ENCODE assay signal across 12 cellular contexts in genomic region chr19:1312732-1313694, GRCh38. TPM values are rescaled to one million over a fixed set of nuclear protein-coding genes. Genes with fewer than 3 reads are reported as not detected.
DNase-seq lines count a peak whose midpoint lies in the region; ATAC-seq and TF ChIP-seq lines count a peak whose summit lies in the region.
"Had no signal": no experiment of that assay in that cellular context is flagged by ENCODE, and none has a peak within 500 bp of the region (broad histone marks: within the 10 kb centered on the region; RNA-seq: fewer than 3 reads in every experiment).

No MANE protein-coding gene starts in this region.

- DNase-seq in DMS53 (lab: John Stamatoyannopoulos, UW) (peak; percentile 81), LHCN-M2 (ENCODE audit: low read depth) (peak; percentile 51), cardiac fibroblast (ENCODE audit: low read depth in 2 of 2) (peak; percentile 19 to 65), mucosa of descending colon (peak in 2 of 3 donors; percentile 32 to 50), NCI-H1694 treated with DMSO at 0.1 percent for 48 hours (lab: John Stamatoyannopoulos, UW) (no peak), prostate gland (ENCODE audit: low spot score) (no peak), NCI-H1417 (lab: John Stamatoyannopoulos, UW) (no peak)
- DNase-seq: DND-41, NCI-H510A treated with DMSO at 0.1 percent for 48 hours, uterus had no signal

- no peaks in the 10 kb centered on the region for H3K27me3 ChIP-seq in prostate gland (replicated peaks; ENCODE audit: insufficient read depth)

- TF ChIP-seq CTCF in cardiac fibroblast (IDR thresholded peaks at IDR 0.05; ENCODE audit: low read depth, low read length): no peak
- no peak for TF ChIP-seq CTCF in mucosa of descending colon (IDR thresholded peaks at IDR 0.05)
- no peak for TF ChIP-seq CTCF in prostate gland (IDR thresholded peaks at IDR 0.05)

- H3K9me3 ChIP-seq in mucosa of descending colon (no peaks in the 10 kb centered on the region), prostate gland (no peaks in the 10 kb centered on the region)
- H3K9me3 ChIP-seq: pancreas, uterus had no signal

- 64% methylated on average over 60 of the region's 61 CpGs for WGBS in prostate gland

- H3K36me3 ChIP-seq in mucosa of descending colon (ENCODE audit: low read depth) (no peaks in the 10 kb centered on the region), prostate gland (no peaks in the 10 kb centered on the region)
- H3K36me3 ChIP-seq: pancreas, uterus had no signal

- H3K4me1 ChIP-seq in mucosa of descending colon (ENCODE audit: low read depth) (peaks cover 12% of the 10 kb centered on the region), prostate gland (replicated peaks) (peaks cover 5% of the 10 kb centered on the region)

- TF ChIP-seq POLR2A in prostate gland (IDR thresholded peaks at IDR 0.05): no peak

- intact Hi-C loops in mucosa of descending colon (cut with DNase I, micrococcal nuclease) (no loop called here), prostate gland (cut with DNase I) (loop anchor here (10.0 kb wide), 1 partner anchor 92 kb away; the partner anchor contains the start of genes DAZAP1 and GAMT)

- no peak overlapping the region for H3K27ac ChIP-seq in prostate gland
- H3K27ac ChIP-seq: pancreas, uterus had no signal

- H3K4me3 ChIP-seq in cardiac fibroblast (replicated peaks in 1 of 2; ENCODE audit: low read depth in 2 of 2, low read length in 2 of 2) (no peak overlapping the region), mucosa of descending colon (no peak overlapping the region), prostate gland (no peak overlapping the region)
- H3K4me3 ChIP-seq: pancreas, uterus had no signal

- ATAC-seq in mucosa of descending colon: peak; percentile 66
- no peak for ATAC-seq in HG03139 (IDR thresholded peaks at IDR 0.05; ENCODE audit: unreplicated experiment)

RNA-seq across cellular contexts. Expression of gene EFNA2, which starts 27.3 kb away (rescaled TPM):
- total RNA-seq in LHCN-M2 (2014; rRNA removed) (0.13 TPM in 1 of 2 replicates, not detected in the other), mucosa of descending colon (10 to 100 TPM; 19.0 to 62.2 (median 61.7) TPM), prostate gland (not detected)
- polyA plus RNA-seq in LHCN-M2 (2012): 0.09 TPM
- polyA plus RNA-seq: pancreas had no signal

RNA-seq across cellular contexts. Expression of gene FAM174C, which starts 37.7 kb away (rescaled TPM):
- total RNA-seq in LHCN-M2 (2014; rRNA removed) (51.8 and 64.4 TPM in 2 replicates), mucosa of descending colon (10 to 100 TPM; 34.2 to 40.1 (median 39.8) TPM), prostate gland (10 to 100 TPM; 95.1 to 98.7 TPM)
- 71.4 TPM for polyA plus RNA-seq in LHCN-M2 (2012)

RNA-seq across cellular contexts. Expression of gene CIRBP, which starts 43.9 kb away (rescaled TPM):
- total RNA-seq in LHCN-M2 (2014; rRNA removed) (253 and 293 TPM in 2 replicates), mucosa of descending colon (100 to 1,000 TPM; 281 to 507 (median 300) TPM), prostate gland (100 to 1,000 TPM; 753 to 863 TPM)
- 248 TPM for polyA plus RNA-seq in LHCN-M2 (2012)

Comparison
In these comparisons a context has a peak if more than half of its experiments do, and no peak if none do; other contexts are left out.
1. DNase-seq: peak in DMS53 (single experiment), LHCN-M2 (single experiment), cardiac fibroblast (2 of 2) and mucosa of descending colon (2 of 3); none in NCI-H1694 treated with DMSO at 0.1 percent for 48 hours (single experiment), prostate gland (single experiment) and NCI-H1417 (0 of 3).
2. RNA of gene EFNA2, which starts 27.3 kb away (total RNA-seq): 19.0 to 62.2 TPM in mucosa of descending colon; 0.13 TPM in LHCN-M2 and not detected in prostate gland; every median in the first group is over 10 times any median in the second.